In genomic region chr19:11154683-11155047, GRCh38 we compare ENCODE assay signal across 11 cellular contexts. TPM values are rescaled to one million over a fixed set of nuclear protein-coding genes. Genes with fewer than 3 reads are reported as not detected.
DNase-seq lines count a peak whose midpoint lies in the region; ATAC-seq and TF ChIP-seq lines count a peak whose summit lies in the region.
"Had no signal": no experiment of that assay in that cellular context is flagged by ENCODE, and none has a peak within 500 bp of the region (broad histone marks: within the 10 kb centered on the region; RNA-seq: fewer than 3 reads in every experiment).

No MANE protein-coding gene starts in this region.

- H3K27ac ChIP-seq in OCI-LY1 (ENCODE audit: low read depth, low read length, poor library complexity, severe bottlenecking) = peak overlapping the region; percentile 60

- no peaks in the 10 kb centered on the region for H3K9me2 ChIP-seq in OCI-LY1 (ENCODE audit: low read depth, low read length)

- H3K27me3 ChIP-seq in OCI-LY1 (ENCODE audit: insufficient read depth, low read length) = no peaks in the 10 kb centered on the region

- H3K9me3 ChIP-seq in OCI-LY1 (ENCODE audit: low read length) = no peaks in the 10 kb centered on the region

- H3K36me3 Mint-ChIP-seq in effector memory CD8-positive, alpha-beta T cell (ENCODE audit: insufficient read depth) = peaks cover 3% of the 10 kb centered on the region
- no peaks in the 10 kb centered on the region for H3K36me3 Mint-ChIP-seq in osteocyte (ENCODE audit: unreplicated experiment)

- peak overlapping the region in 1 of 2 donors; percentile 65 for H3K27ac Mint-ChIP-seq in effector memory CD8-positive, alpha-beta T cell
- H3K27ac Mint-ChIP-seq in osteocyte (ENCODE audit: unreplicated experiment) = peak overlapping the region; percentile 67

- DNase-seq in GM12864 (ENCODE audit: low read depth) = no peak
- no peak for DNase-seq in effector memory CD8-positive, alpha-beta T cell
- DNase-seq in osteocyte (ENCODE audit: extremely low spot score, unreplicated experiment) = no peak
- DNase-seq in mesenteric fat pad (ENCODE audit: low spot score) = no peak
- no peak for DNase-seq in inferior parietal cortex (ENCODE audit: extremely low spot score)
- no peak for DNase-seq in DMS79 (lab: John Stamatoyannopoulos, UW)
- no peak for DNase-seq in cerebellar nuclear complex (lab: John Stamatoyannopoulos, UW)
- DNase-seq: activated CD4-positive, alpha-beta T cell treated with anti-CD3 and anti-CD28 coated beads for 4 hours; posterior cingulate gyrus; substantia nigra had no signal

- peak overlapping the region; percentile 95 for H3K9ac ChIP-seq in OCI-LY1 (ENCODE audit: low read length)

- H3K27me3 Mint-ChIP-seq in effector memory CD8-positive, alpha-beta T cell = no peaks in the 10 kb centered on the region
- H3K27me3 Mint-ChIP-seq in osteocyte (ENCODE audit: unreplicated experiment) = no peaks in the 10 kb centered on the region

- peaks cover 4 to 7% of the 10 kb centered on the region in 2 donors for H3K4me1 Mint-ChIP-seq in effector memory CD8-positive, alpha-beta T cell (ENCODE audit: low read depth in 2 of 2)
- peaks cover 51% of the 10 kb centered on the region for H3K4me1 Mint-ChIP-seq in osteocyte (ENCODE audit: unreplicated experiment)

- H3K4me3 ChIP-seq in GM12864 (ENCODE audit: low read depth, low read length) (peak overlapping the region; percentile 95), OCI-LY1 (ENCODE audit: low read depth, low read length, poor library complexity, severe bottlenecking) (peak overlapping the region; percentile 95)

- H4K20me1 ChIP-seq in OCI-LY1 (ENCODE audit: insufficient read depth, low read length) = no peaks in the 10 kb centered on the region

- H2AFZ ChIP-seq in OCI-LY1 (ENCODE audit: low read length) = no peak overlapping the region

- ATAC-seq in effector memory CD8-positive, alpha-beta T cell (replicated peaks) = no peak

- no peak for TF ChIP-seq CTCF in GM12864 (IDR thresholded peaks at IDR 0.05; ENCODE audit: low read depth, low read length, missing control alignments)
- TF ChIP-seq CTCF in OCI-LY1 (IDR thresholded peaks at IDR 0.05; ENCODE audit: low read length) = no peak
- TF ChIP-seq CTCF in osteocyte (IDR thresholded peaks at IDR 0.05) = no peak

- H3K79me2 ChIP-seq in OCI-LY1 (ENCODE audit: insufficient read depth, low read length) = peaks cover 29% of the 10 kb centered on the region

- peaks cover 19% of the 10 kb centered on the region for H3K36me3 ChIP-seq in OCI-LY1 (ENCODE audit: insufficient read depth, low read length)

- peaks cover 18% of the 10 kb centered on the region for H3K4me1 ChIP-seq in OCI-LY1 (ENCODE audit: insufficient read depth, low read length, severe bottlenecking)

- H3K9me3 Mint-ChIP-seq in effector memory CD8-positive, alpha-beta T cell = no peaks in the 10 kb centered on the region
- H3K9me3 Mint-ChIP-seq in osteocyte (ENCODE audit: unreplicated experiment) = no peaks in the 10 kb centered on the region

- H3K4me3 Mint-ChIP-seq in effector memory CD8-positive, alpha-beta T cell = peak overlapping the region; percentile 86 to 87
- H3K4me3 Mint-ChIP-seq in osteocyte (ENCODE audit: unreplicated experiment) = peak overlapping the region; percentile 78

- no peaks in the 10 kb centered on the region for H3F3A ChIP-seq in OCI-LY1 (ENCODE audit: insufficient read depth, low read length)

- H3K4me2 ChIP-seq in OCI-LY1 (ENCODE audit: low read length) = peak overlapping the region; percentile 84

RNA-seq across cellular contexts. Expression of gene SPC24, which starts 0.9 kb away (rescaled TPM):
- total RNA-seq in osteocyte (11.9 and 13.5 TPM in 2 replicates), mesenteric fat pad (0.77 TPM)

RNA-seq across cellular contexts. Expression of gene KANK2, which starts 42.7 kb away (rescaled TPM):
- total RNA-seq in osteocyte = 386 and 387 TPM in 2 replicates
- total RNA-seq in mesenteric fat pad = 121 TPM
